In the genomic region with DNA sequence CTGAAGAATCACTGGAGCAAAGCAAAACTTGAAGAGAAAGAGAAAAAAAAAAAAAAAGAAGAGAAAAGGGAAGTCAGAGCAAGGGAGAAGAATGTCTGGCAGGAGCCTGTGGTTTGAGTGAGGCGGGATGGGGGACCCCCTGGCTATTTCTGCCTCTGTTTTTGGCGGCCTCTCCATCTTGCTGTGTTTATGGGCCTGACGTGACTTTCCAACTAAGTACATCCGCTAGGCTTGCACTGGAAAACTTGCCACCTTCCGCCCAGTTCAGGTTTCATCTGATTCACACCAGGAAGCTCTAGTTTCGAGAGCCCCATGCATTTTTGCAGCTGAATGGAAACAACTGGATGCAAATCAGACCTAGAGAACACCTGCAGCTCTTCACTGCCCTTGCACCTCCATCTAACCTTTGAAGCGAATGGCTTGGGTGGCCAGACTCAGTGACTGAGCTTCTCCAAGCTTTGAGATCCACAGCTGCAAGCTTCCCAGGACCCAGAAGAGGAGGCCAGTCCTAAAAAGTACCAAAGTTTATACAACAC, we compare ENCODE assay signal across 9 cellular contexts. TPM values are rescaled to one million over a fixed set of nuclear protein-coding genes. Genes with fewer than 3 reads are reported as not detected.
A peak's percentile ranks its signal among the peaks of the same experiment; 100 is the strongest.
DNase-seq lines count a peak whose midpoint lies in the region; ATAC-seq and TF ChIP-seq lines count a peak whose summit lies in the region.
"Had no signal": no experiment of that assay in that cellular context is flagged by ENCODE, and none has a peak within 500 bp of the region (broad histone marks: within the 10 kb centered on the region; RNA-seq: fewer than 3 reads in every experiment).

No MANE protein-coding gene starts in this region.

- H3K36me3 Mint-ChIP-seq in CD8-positive, alpha-beta memory T cell: no peaks in the 10 kb centered on the region
- H3K36me3 Mint-ChIP-seq in activated CD4-positive, alpha-beta T cell treated with anti-CD3 and anti-CD28 coated beads, Interleukin-2, amount 10 ng/mL, durations not matched to agents 7 days and 5 days (ENCODE audit: low read depth): no peaks in the 10 kb centered on the region

- peak overlapping the region; percentile 85 to 91 for H3K27ac ChIP-seq in liver (ENCODE audit: low read depth in 1 of 2, low read length in 2 of 2)
- H3K27ac ChIP-seq in CD8-positive, alpha-beta memory T cell (ENCODE audit: low read depth, low read length): no peak overlapping the region

- no peak for TF ChIP-seq RAD21 in liver (IDR thresholded peaks at IDR 0.05)

- H3K4me3 ChIP-seq in liver (ENCODE audit: low read depth in 1 of 3, low read length in 3 of 3): no peak overlapping the region
- no peak overlapping the region for H3K4me3 ChIP-seq in CD8-positive, alpha-beta memory T cell (ENCODE audit: low read length)

- no peak overlapping the region for H3K27ac Mint-ChIP-seq in CD8-positive, alpha-beta memory T cell
- no peak overlapping the region for H3K27ac Mint-ChIP-seq in activated CD4-positive, alpha-beta T cell treated with anti-CD3 and anti-CD28 coated beads, Interleukin-2, amount 10 ng/mL, durations not matched to agents 7 days and 5 days

- no peaks in the 10 kb centered on the region for H3K9me3 ChIP-seq in liver (ENCODE audit: control insufficient read depth in 4 of 4, low read length in 3 of 4)
- no peaks in the 10 kb centered on the region for H3K9me3 ChIP-seq in CD8-positive, alpha-beta memory T cell (ENCODE audit: low read length)

- H3K27me3 ChIP-seq in liver (ENCODE audit: control insufficient read depth in 4 of 4, insufficient read depth in 4 of 4, low read length in 3 of 4): no peaks in the 10 kb centered on the region
- H3K27me3 ChIP-seq in CD8-positive, alpha-beta memory T cell (ENCODE audit: insufficient read depth, low read length, poor library complexity, severe bottlenecking): no peaks in the 10 kb centered on the region

- H3K27me3 Mint-ChIP-seq in CD8-positive, alpha-beta memory T cell: peaks cover 7 to 11% of the 10 kb centered on the region in 2 donors
- H3K27me3 Mint-ChIP-seq in activated CD4-positive, alpha-beta T cell treated with anti-CD3 and anti-CD28 coated beads, Interleukin-2, amount 10 ng/mL, durations not matched to agents 7 days and 5 days: no peaks in the 10 kb centered on the region

- peaks cover 14 to 49% (median 37%) of the 10 kb centered on the region in 4 donors for H3K4me1 ChIP-seq in liver (ENCODE audit: control insufficient read depth in 4 of 4, insufficient read depth in 4 of 4, low read length in 3 of 4)
- H3K4me1 ChIP-seq in CD8-positive, alpha-beta memory T cell (ENCODE audit: insufficient read depth, low read length): no peaks in the 10 kb centered on the region

- no peak overlapping the region for H3K4me3 Mint-ChIP-seq in CD8-positive, alpha-beta memory T cell
- H3K4me3 Mint-ChIP-seq in activated CD4-positive, alpha-beta T cell treated with anti-CD3 and anti-CD28 coated beads, Interleukin-2, amount 10 ng/mL, durations not matched to agents 7 days and 5 days: no peak overlapping the region

- no peaks in the 10 kb centered on the region for H3K36me3 ChIP-seq in liver (ENCODE audit: control insufficient read depth in 4 of 4, insufficient read depth in 3 of 4, low read depth in 1 of 4, low read length in 3 of 4)
- no peaks in the 10 kb centered on the region for H3K36me3 ChIP-seq in CD8-positive, alpha-beta memory T cell (ENCODE audit: insufficient read depth, low read length)

- peak overlapping the region in 1 of 2 donors; percentile 6 for H3K9ac ChIP-seq in liver (ENCODE audit: low read depth in 1 of 2, low read length in 2 of 2)

- peak; percentile 7 for DNase-seq in NCI-H2107 (lab: John Stamatoyannopoulos, UW)
- no peak for DNase-seq in CD8-positive, alpha-beta memory T cell
- DNase-seq in activated CD4-positive, alpha-beta T cell treated with anti-CD3 and anti-CD28 coated beads, Interleukin-2, amount 10 ng/mL, durations not matched to agents 7 days and 5 days: no peak
- no peak for DNase-seq in amygdala (lab: John Stamatoyannopoulos, UW)

- peaks cover 0 to 8% (median 7%) of the 10 kb centered on the region in 5 donors for H3K9me3 Mint-ChIP-seq in CD8-positive, alpha-beta memory T cell
- H3K9me3 Mint-ChIP-seq in activated CD4-positive, alpha-beta T cell treated with anti-CD3 and anti-CD28 coated beads, Interleukin-2, amount 10 ng/mL, durations not matched to agents 7 days and 5 days: no peaks in the 10 kb centered on the region

- POLR2A ChIA-PET in CD8-positive, alpha-beta memory T cell (lab: Charles Lee): no interaction called here
- POLR2A ChIA-PET in activated CD4-positive, alpha-beta T cell treated with anti-CD3 and anti-CD28 coated beads, Interleukin-2, amount 10 ng/mL, durations not matched to agents 7 days and 5 days (lab: Charles Lee): no interaction called here

- H3K4me1 Mint-ChIP-seq in CD8-positive, alpha-beta memory T cell: no peaks in the 10 kb centered on the region
- H3K4me1 Mint-ChIP-seq in activated CD4-positive, alpha-beta T cell treated with anti-CD3 and anti-CD28 coated beads, Interleukin-2, amount 10 ng/mL, durations not matched to agents 7 days and 5 days: no peaks in the 10 kb centered on the region

- CTCF ChIA-PET in CD8-positive, alpha-beta memory T cell (lab: Charles Lee): no interaction called here
- CTCF ChIA-PET in activated CD4-positive, alpha-beta T cell treated with anti-CD3 and anti-CD28 coated beads, Interleukin-2, amount 10 ng/mL, durations not matched to agents 7 days and 5 days (lab: Charles Lee): no interaction called here

- TF ChIP-seq CTCF in liver (IDR thresholded peaks at IDR 0.05; ENCODE audit: low read depth, low read length, missing input control): no peak

- ATAC-seq in GM18519 (IDR thresholded peaks at IDR 0.05; ENCODE audit: low FRiP score, unreplicated experiment): peak; percentile 66
- peak; percentile 89 for ATAC-seq in HG02642 (IDR thresholded peaks at IDR 0.05; ENCODE audit: poor library complexity, unreplicated experiment)
- no peak for ATAC-seq in HG03521 (IDR thresholded peaks at IDR 0.05; ENCODE audit: unreplicated experiment)
- ATAC-seq: HCT116 had no signal

- WGBS in liver: 45% methylated on average over 7 of the region's 7 CpGs

TF ChIP-seq in liver, 16 proteins besides CTCF, POLR2A, EP300 and RAD21:
- no peak for TF ChIP-seq SP1 (IDR thresholded peaks at IDR 0.05)
- TF ChIP-seq HNF4G (IDR thresholded peaks at IDR 0.05): no peak
- no peak for TF ChIP-seq YY1 (IDR thresholded peaks at IDR 0.05)
TF ChIP-seq in liver: peak in this region for 0.

RNA-seq across cellular contexts. Expression of a gene that starts 28.0 kb away (rescaled TPM):
- total RNA-seq in liver: 1 to 10 TPM in 1 of 2 donors, under 1 TPM in 1; 0.09 to 1.9 TPM
- polyA plus RNA-seq in liver: 10 to 100 TPM in 1 of 2 donors, 1 to 10 TPM in 1; 5.0 to 15.5 TPM
- not detected for total RNA-seq in CD8-positive, alpha-beta memory T cell
- not detected for polyA plus RNA-seq in CD8-positive, alpha-beta memory T cell
- total RNA-seq in activated CD4-positive, alpha-beta T cell treated with anti-CD3 and anti-CD28 coated beads, Interleukin-2, amount 10 ng/mL, durations not matched to agents 7 days and 5 days: not detected
